Comparison of ENCODE assay signal across 25 cellular contexts in the genomic region with DNA sequence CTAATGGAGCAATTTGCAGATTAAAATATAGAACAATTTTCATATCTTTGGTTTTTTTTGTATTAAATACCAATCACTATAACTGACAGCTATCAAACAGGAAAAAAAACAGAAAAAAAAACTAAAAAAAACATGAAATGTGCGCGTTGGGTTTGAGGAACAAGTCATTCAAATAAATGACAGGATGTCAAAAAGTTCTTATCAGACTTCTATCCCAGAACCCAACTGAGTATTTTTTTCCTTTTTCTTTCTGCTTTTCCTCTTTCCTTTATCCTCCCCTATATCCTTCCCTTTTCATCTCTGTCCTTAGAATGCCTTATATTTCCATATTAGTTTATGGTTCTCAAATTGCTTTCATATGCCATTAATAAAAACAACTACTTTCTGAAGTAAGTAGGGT.
"Had no signal": no experiment of that assay in that cellular context is flagged by ENCODE, and none has a peak within 500 bp of the region (broad histone marks: within the 10 kb centered on the region; RNA-seq: fewer than 3 reads in every experiment).

No MANE protein-coding gene starts in this region.

- H3K4me3 ChIP-seq: coronary artery, dorsolateral prefrontal cortex, esophagus squamous epithelium, gastrocnemius medialis, heart right ventricle, left lung, lower lobe of right lung had no signal

- H3K4me3 Mint-ChIP-seq: naive thymus-derived CD4-positive, alpha-beta T cell had no signal

- H3K4me1 ChIP-seq: gastrocnemius medialis, heart right ventricle, left lung, lower lobe of right lung had no signal

- ATAC-seq: esophagus mucosa; gastrocnemius medialis; heart right ventricle; left cardiac atrium; left lung; left ventricle myocardium superior; lower lobe of right lung; naive thymus-derived CD4-positive, alpha-beta T cell had no signal

- DNase-seq: dermis blood vessel endothelial cell; dorsolateral prefrontal cortex; effector CD4-positive, alpha-beta T cell; effector memory CD4-positive, alpha-beta T cell; erythroblast; esophagus squamous epithelium; foreskin fibroblast; foreskin melanocyte; gastrocnemius medialis; glutamatergic neuron; head of caudate nucleus; heart right ventricle; hippocampal formation; left cardiac atrium; left lung; left ventricle myocardium superior; lower lobe of right lung; mesendoderm; midbrain; naive thymus-derived CD4-positive, alpha-beta T cell had no signal

- H3K27ac ChIP-seq: coronary artery, dorsolateral prefrontal cortex, epithelial cell of prostate, esophagus squamous epithelium, gastrocnemius medialis, heart right ventricle, left lung, lower lobe of right lung had no signal

- H3K9me3 Mint-ChIP-seq: naive thymus-derived CD4-positive, alpha-beta T cell had no signal

- FAIRE-seq: colon, keratinocyte had no signal

- H3K27me3 ChIP-seq: dorsolateral prefrontal cortex, esophagus squamous epithelium, gastrocnemius medialis, heart right ventricle, left lung had no signal

- H3K9me3 ChIP-seq: esophagus squamous epithelium, gastrocnemius medialis, heart right ventricle, left lung, lower lobe of right lung had no signal
